In genomic region chr6:11800531-11800930, GRCh38 we compare ENCODE assay signal across 3 cellular contexts. TPM values are rescaled to one million over a fixed set of nuclear protein-coding genes. Genes with fewer than 3 reads are reported as not detected.
"Had no signal": no experiment of that assay in that cellular context is flagged by ENCODE, and none has a peak within 500 bp of the region (broad histone marks: within the 10 kb centered on the region; RNA-seq: fewer than 3 reads in every experiment).

No MANE protein-coding gene starts in this region.

RNA-seq across cellular contexts. Expression of gene ADTRP, which starts 21.9 kb away (rescaled TPM):
- total RNA-seq: left ventricle myocardium superior, neural crest cell, vagina had no signal
